15 cellular contexts compared by ENCODE assay signal in the genomic region with DNA sequence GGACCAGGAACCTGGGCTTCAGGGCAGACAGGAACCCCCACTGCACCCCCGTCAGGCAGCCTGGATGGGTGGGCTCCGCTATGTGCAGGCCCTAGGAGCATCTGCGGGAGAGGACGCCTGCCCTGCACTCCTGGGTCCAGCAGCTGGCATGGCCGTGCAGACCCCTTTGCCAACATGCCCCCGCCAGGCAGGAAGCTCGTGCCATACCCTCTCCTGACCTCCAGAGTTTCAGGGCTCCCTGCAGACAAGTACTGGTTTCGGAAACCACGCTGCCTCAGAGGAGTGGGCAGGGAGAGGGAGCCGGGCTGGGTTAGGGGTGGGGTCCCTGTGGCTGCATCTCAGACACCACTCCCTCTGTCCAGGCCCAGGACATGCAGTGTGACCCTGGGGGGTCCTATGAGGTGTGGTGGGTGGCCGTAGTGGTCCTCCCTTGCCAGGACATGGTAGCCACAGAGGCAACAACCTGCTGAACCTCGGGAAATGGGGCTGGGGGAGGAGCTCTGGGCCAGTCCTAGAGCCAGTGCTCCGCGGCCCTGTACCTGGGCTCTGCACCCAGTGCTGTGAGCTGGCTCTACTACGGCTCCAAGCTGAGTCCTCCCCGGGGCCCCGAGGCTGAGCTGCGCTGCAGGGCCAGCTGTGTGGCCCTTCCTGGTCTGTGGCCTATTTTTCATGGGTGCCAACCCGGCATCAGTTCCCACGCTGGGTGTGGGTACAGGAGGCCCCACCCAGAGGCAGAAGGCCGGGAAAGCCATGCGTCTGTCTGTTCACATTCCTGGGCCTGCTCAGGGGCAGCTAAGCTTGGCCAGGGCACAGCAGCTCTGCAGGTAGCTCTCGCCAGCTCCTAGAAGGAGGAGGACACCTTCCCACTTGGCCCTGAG. TPM values are rescaled to one million over a fixed set of nuclear protein-coding genes. Genes with fewer than 3 reads are reported as not detected.
A peak's percentile ranks its signal among the peaks of the same experiment; 100 is the strongest.
DNase-seq lines count a peak whose midpoint lies in the region; ATAC-seq and TF ChIP-seq lines count a peak whose summit lies in the region.
"Had no signal": no experiment of that assay in that cellular context is flagged by ENCODE, and none has a peak within 500 bp of the region (broad histone marks: within the 10 kb centered on the region; RNA-seq: fewer than 3 reads in every experiment).

No MANE protein-coding gene starts in this region.

- H3K27me3 Mint-ChIP-seq in immature natural killer cell (ENCODE audit: low read depth in 3 of 3) = peaks cover 0 to 2% (median 0%) of the 10 kb centered on the region in 3 donors

- H3K36me3 Mint-ChIP-seq in immature natural killer cell = peaks cover 0 to 3% (median 0%) of the 10 kb centered on the region in 3 donors

- H3K4me3 Mint-ChIP-seq in immature natural killer cell = peak overlapping the region in 3 of 5 donors; percentile 29 to 68 (median 39)

- H3K4me3 ChIP-seq in heart left ventricle (peak overlapping the region in 3 of 12 donors; percentile 60 to 63 (median 62)), Panc1 (ENCODE audit: low read depth in 2 of 2, low read length in 2 of 2) (peak overlapping the region; percentile 59 to 68; a peak in 3 of 4 replicates), vagina (peak overlapping the region; percentile 63 to 75)

- DNase-seq in heart left ventricle (peak in 4 of 5 donors; percentile 8 to 59 (median 26)), left ventricle myocardium superior (no peak), Panc1 (ENCODE audit: low read depth, low spot score) (no peak), immature natural killer cell (no peak), vagina (ENCODE audit: extremely low spot score in 2 of 2) (no peak), AML-193 (lab: John Stamatoyannopoulos, UW) (no peak)
- no peak for DNase-seq in activated CD4-positive, CD25-positive, alpha-beta regulatory T cell treated with anti-CD3 and anti-CD28 coated beads, Interleukin-2, amount 50 U/mL, for 72 hours
- DNase-seq: cerebellar nuclear complex, NCI-H1048 had no signal

- no peak for ATAC-seq in heart left ventricle
- ATAC-seq in left ventricle myocardium superior = no peak
- no peak for ATAC-seq in Panc1
- no peak for ATAC-seq in HG03442 (IDR thresholded peaks at IDR 0.05; ENCODE audit: unreplicated experiment)

- no peak overlapping the region for H3K27ac Mint-ChIP-seq in immature natural killer cell
- H3K27ac Mint-ChIP-seq: activated B cell treated with CpG ODN at 0.5 μM for 24 hours had no signal

- CTCF ChIA-PET in Panc1 (lab: Charles Lee) = no interaction called here

- H3K4me1 Mint-ChIP-seq in immature natural killer cell = peaks cover 0 to 3% of the 10 kb centered on the region in 2 donors

- intact Hi-C loops in heart left ventricle (cut with DNase I) = loop anchor here in 1 of 10 donors (10.0 kb wide), 1 partner anchor 63 kb away; no protein-coding TSS in a partner anchor
- intact Hi-C loops in left ventricle myocardium superior (cut with micrococcal nuclease) = no loop called here
- intact Hi-C loops in Panc1 (cut with micrococcal nuclease; ENCODE audit: unreplicated experiment) = no loop called here
- intact Hi-C loops in vagina (cut with DNase I) = no loop called here

- peaks cover 0 to 8% (median 0%) of the 10 kb centered on the region in 9 donors for H3K36me3 ChIP-seq in heart left ventricle
- H3K36me3 ChIP-seq in Panc1 (ENCODE audit: control insufficient read depth, insufficient read depth, low read length) = no peaks in the 10 kb centered on the region
- H3K36me3 ChIP-seq in vagina = peaks cover 0 to 4% of the 10 kb centered on the region in 2 donors
- H3K36me3 ChIP-seq: neutrophil had no signal

- TF ChIP-seq POLR2A in heart left ventricle (IDR thresholded peaks at IDR 0.05) (no peak), vagina (IDR thresholded peaks at IDR 0.05) (no peak)

- in situ Hi-C loops in Panc1 (cut with HindIII; ENCODE audit: low pct_unique_long_range_greater_than_20kb, low sequenced_read_pairs) = no loop called here

- no peaks in the 10 kb centered on the region for H3K9me3 ChIP-seq in heart left ventricle
- H3K9me3 ChIP-seq in Panc1 (ENCODE audit: control insufficient read depth, insufficient read depth, low read depth, low read length) = no peaks in the 10 kb centered on the region
- H3K9me3 ChIP-seq in vagina = no peaks in the 10 kb centered on the region
- H3K9me3 ChIP-seq: lower lobe of right lung, neutrophil, stomach had no signal

- TF ChIP-seq CTCF in heart left ventricle (IDR thresholded peaks at IDR 0.05) = no peak
- TF ChIP-seq CTCF in Panc1 (IDR thresholded peaks at IDR 0.05) = no peak
- TF ChIP-seq CTCF in vagina (IDR thresholded peaks at IDR 0.05) = no peak

- 70 to 80% (median 75%) methylated on average over 12 to 23 of the region's 23 CpGs for WGBS in heart left ventricle, 4 donors

- POLR2A ChIA-PET in Panc1 (lab: Charles Lee) = interaction anchor here (0.9 kb wide), 1 partner anchor 8 kb away, joined by 3 read pairs; no protein-coding TSS in a partner anchor

- H3K4me1 ChIP-seq in heart left ventricle (peaks cover 4 to 37% (median 12%) of the 10 kb centered on the region in 12 donors), Panc1 (ENCODE audit: control insufficient read depth, insufficient read depth, low read length) (peaks cover 13% of the 10 kb centered on the region), vagina (peaks cover 36% of the 10 kb centered on the region)

- BruUV-seq in Panc1 (replicated peaks; lab: Mats Ljungman, UMichigan) = no TSS peak

- H3K9me3 Mint-ChIP-seq in immature natural killer cell = no peaks in the 10 kb centered on the region
- H3K9me3 Mint-ChIP-seq: activated B cell treated with CpG ODN at 0.5 μM for 24 hours had no signal

- H3K27me3 ChIP-seq in heart left ventricle = peaks cover 0 to 41% (median 27%) of the 10 kb centered on the region in 9 donors
- no peaks in the 10 kb centered on the region for H3K27me3 ChIP-seq in Panc1 (ENCODE audit: control insufficient read depth, insufficient read depth, low read length)
- no peaks in the 10 kb centered on the region for H3K27me3 ChIP-seq in vagina

- H3K27ac ChIP-seq in heart left ventricle (no peak overlapping the region), Panc1 (ENCODE audit: low read length) (peak overlapping the region; percentile 18), vagina (no peak overlapping the region)

RNA-seq across cellular contexts. Expression of a gene that starts 1.4 kb away (rescaled TPM):
- total RNA-seq in heart left ventricle = under 1 TPM in 2 of 9 donors, not detected in 7; 0.37 to 0.63 TPM
- under 1 TPM; 0.15 TPM for polyA plus RNA-seq in heart left ventricle
- total RNA-seq in left ventricle myocardium superior = not detected
- 9.8 TPM for total RNA-seq in Panc1 (2021; ENCODE audit: unreplicated experiment)
- 12.0 TPM for polyA plus RNA-seq in Panc1 (2012; ENCODE audit: insufficient read length)
- polyA plus RNA-seq in immature natural killer cell = 1 to 10 TPM in 1 of 3 donors, under 1 TPM in 2; 0.14 to 2.2 (median 0.68) TPM
- 15.2 TPM for total RNA-seq in vagina

RNA-seq across cellular contexts. Expression of a gene that starts 7.3 kb away (rescaled TPM):
- 1 to 10 TPM; 1.6 to 6.8 (median 4.7) TPM for total RNA-seq in heart left ventricle
- 1 to 10 TPM; 5.4 to 5.5 TPM for polyA plus RNA-seq in heart left ventricle
- total RNA-seq in left ventricle myocardium superior = 6.6 TPM
- total RNA-seq in Panc1 (2021; ENCODE audit: unreplicated experiment) = 58.8 TPM
- polyA plus RNA-seq in Panc1 (2012; ENCODE audit: insufficient read length) = 82.0 TPM
- 1 to 10 TPM in 2 of 3 donors, not detected in 1; 1.8 to 2.2 TPM for polyA plus RNA-seq in immature natural killer cell
- total RNA-seq in vagina = 19.6 TPM

RNA-seq across cellular contexts. Expression of a gene that starts 8.6 kb away (rescaled TPM):
- total RNA-seq in heart left ventricle = 10 to 100 TPM; 36.0 to 63.6 (median 43.3) TPM
- 10 to 100 TPM; 55.1 to 85.3 TPM for polyA plus RNA-seq in heart left ventricle
- 46.8 TPM for total RNA-seq in left ventricle myocardium superior
- total RNA-seq in Panc1 (2021; ENCODE audit: unreplicated experiment) = 193 TPM
- 179 TPM for polyA plus RNA-seq in Panc1 (2012; ENCODE audit: insufficient read length)
- 10 to 100 TPM; 48.2 to 69.8 (median 53.5) TPM for polyA plus RNA-seq in immature natural killer cell
- total RNA-seq in vagina = 42.5 TPM

RNA-seq across cellular contexts. Expression of a gene that starts 14.2 kb away (rescaled TPM):
- total RNA-seq in heart left ventricle (100 to 1,000 TPM in 6 of 9 donors, 10 to 100 TPM in 3; 52.8 to 149 (median 104) TPM), left ventricle myocardium superior (187 TPM), Panc1 (2021; ENCODE audit: unreplicated experiment) (1.5 TPM), vagina (not detected)
- polyA plus RNA-seq in heart left ventricle (100 to 1,000 TPM in 1 of 2 donors, 10 to 100 TPM in 1; 53.3 to 353 TPM), immature natural killer cell (not detected)
- polyA plus RNA-seq in Panc1 (2012; ENCODE audit: insufficient read length) = 4.7 TPM
- total RNA-seq: activated B cell treated with CpG ODN at 0.5 μM for 24 hours, lower lobe of right lung had no signal
- polyA plus RNA-seq: AG04450 had no signal

RNA-seq across cellular contexts. Expression of a gene that starts 32.2 kb away (rescaled TPM):
- total RNA-seq in heart left ventricle (10 to 100 TPM; 26.8 to 98.1 (median 42.0) TPM), left ventricle myocardium superior (39.4 TPM), Panc1 (2021; ENCODE audit: unreplicated experiment) (74.2 TPM), vagina (34.6 TPM)
- polyA plus RNA-seq in heart left ventricle (10 to 100 TPM; 25.7 to 29.2 TPM), immature natural killer cell (1 to 10 TPM; 2.3 to 7.7 (median 2.4) TPM)
- polyA plus RNA-seq in Panc1 (2012; ENCODE audit: insufficient read length) = 67.0 TPM

Comparison
In these comparisons a context has a peak if more than half of its experiments do, and no peak if none do; other contexts are left out.
1. DNase-seq: peak in heart left ventricle (4 of 5); none in left ventricle myocardium superior (single experiment), Panc1 (single experiment), immature natural killer cell (0 of 3), vagina (0 of 2), AML-193 (0 of 2) and activated CD4-positive, CD25-positive, alpha-beta regulatory T cell treated with anti-CD3 and anti-CD28 coated beads, Interleukin-2, amount 50 U/mL, for 72 hours (single experiment).